ENCODE assay signal across 16 cellular contexts in the genomic region with DNA sequence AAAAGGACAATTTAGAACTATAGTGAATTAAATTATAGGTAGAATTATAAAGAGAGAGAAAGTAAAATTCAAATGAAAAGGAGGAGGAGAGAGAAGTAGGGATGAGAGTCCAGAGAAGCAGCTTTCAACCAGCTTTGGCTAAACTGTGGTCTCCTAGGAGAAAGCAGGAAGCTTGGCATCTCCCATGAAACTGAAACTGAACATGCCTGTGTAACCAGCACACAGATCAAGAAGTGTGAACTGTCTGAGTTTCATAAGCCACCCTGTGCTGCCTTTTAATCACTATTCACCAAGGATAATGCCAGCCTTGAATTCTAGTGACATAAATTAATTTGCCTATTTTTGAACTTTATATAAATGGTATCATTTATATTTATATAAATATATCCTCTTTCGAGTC.
DNase-seq lines count a peak whose midpoint lies in the region; ATAC-seq and TF ChIP-seq lines count a peak whose summit lies in the region.
"Had no signal": no experiment of that assay in that cellular context is flagged by ENCODE, and none has a peak within 500 bp of the region (broad histone marks: within the 10 kb centered on the region; RNA-seq: fewer than 3 reads in every experiment).

No MANE protein-coding gene starts in this region.

- H3K27me3 ChIP-seq in uterus: no peaks in the 10 kb centered on the region

- no peaks in the 10 kb centered on the region for H3K9me3 Mint-ChIP-seq in activated T-cell treated with anti-CD3 and anti-CD28 coated beads, Interleukin-2, amount 50 U/mL, for 72 hours
- H3K9me3 Mint-ChIP-seq: activated CD8-positive, alpha-beta T cell treated with anti-CD3 and anti-CD28 coated beads for 36 hours; central memory CD8-positive, alpha-beta T cell had no signal

- intact Hi-C loops in uterus (cut with DNase I; ENCODE audit: low total_unique reads): no loop called here

- TF ChIP-seq POLR2A in uterus (IDR thresholded peaks at IDR 0.05): no peak

- no peak for TF ChIP-seq CTCF in uterus (IDR thresholded peaks at IDR 0.05)

- H3K4me1 Mint-ChIP-seq in activated T-cell treated with anti-CD3 and anti-CD28 coated beads, Interleukin-2, amount 50 U/mL, for 72 hours (ENCODE audit: low read depth): no peaks in the 10 kb centered on the region
- H3K4me1 Mint-ChIP-seq: CD8-positive, alpha-beta memory T cell; central memory CD8-positive, alpha-beta T cell had no signal

- ATAC-seq in GM21825 (IDR thresholded peaks at IDR 0.05; ENCODE audit: unreplicated experiment): peak; percentile 70
- no peak for ATAC-seq in activated T-cell treated with anti-CD3 and anti-CD28 coated beads, Interleukin-2, amount 50 U/mL, for 72 hours (replicated peaks in 1 of 2)
- ATAC-seq: activated CD8-positive, alpha-beta T cell treated with anti-CD3 and anti-CD28 coated beads for 36 hours had no signal

- no peaks in the 10 kb centered on the region for H3K36me3 Mint-ChIP-seq in activated T-cell treated with anti-CD3 and anti-CD28 coated beads, Interleukin-2, amount 50 U/mL, for 72 hours (ENCODE audit: insufficient read depth in 2 of 2)
- H3K36me3 Mint-ChIP-seq: activated naive CD8-positive, alpha-beta T cell; CD8-positive, alpha-beta memory T cell had no signal

- H3K27ac Mint-ChIP-seq in activated T-cell treated with anti-CD3 and anti-CD28 coated beads, Interleukin-2, amount 50 U/mL, for 72 hours: no peak overlapping the region
- H3K27ac Mint-ChIP-seq: activated CD8-positive, alpha-beta T cell treated with anti-CD3 and anti-CD28 coated beads for 36 hours; activated naive CD8-positive, alpha-beta T cell; CD8-positive, alpha-beta memory T cell had no signal

- no peaks in the 10 kb centered on the region for H3K4me1 ChIP-seq in uterus

- H3K4me3 Mint-ChIP-seq in activated T-cell treated with anti-CD3 and anti-CD28 coated beads, Interleukin-2, amount 50 U/mL, for 72 hours: no peak overlapping the region
- H3K4me3 Mint-ChIP-seq: activated CD8-positive, alpha-beta T cell treated with anti-CD3 and anti-CD28 coated beads for 36 hours; activated naive CD8-positive, alpha-beta T cell; CD8-positive, alpha-beta memory T cell; central memory CD8-positive, alpha-beta T cell had no signal

- no peaks in the 10 kb centered on the region for H3K9me3 ChIP-seq in uterus

- H3K27ac ChIP-seq in uterus: no peak overlapping the region
- H3K27ac ChIP-seq: RWPE1 had no signal

- H3K27me3 Mint-ChIP-seq in activated T-cell treated with anti-CD3 and anti-CD28 coated beads, Interleukin-2, amount 50 U/mL, for 72 hours (ENCODE audit: low read depth): peaks cover 6% of the 10 kb centered on the region
- H3K27me3 Mint-ChIP-seq: activated naive CD8-positive, alpha-beta T cell; CD8-positive, alpha-beta memory T cell; central memory CD8-positive, alpha-beta T cell had no signal

- peak; percentile 19 for DNase-seq in NCI-H2029 (lab: John Stamatoyannopoulos, UW)
- no peak for DNase-seq in NCI-H2029 treated with DMSO at 0.1 percent for 48 hours (lab: John Stamatoyannopoulos, UW)
- DNase-seq in OCI-M1 (lab: John Stamatoyannopoulos, UW): peak; percentile 40
- DNase-seq in pons (ENCODE audit: low spot score): peak; percentile 51
- DNase-seq in uterus: no peak
- DNase-seq in activated T-cell treated with anti-CD3 and anti-CD28 coated beads, Interleukin-2, amount 50 U/mL, for 72 hours: no peak
- DNase-seq in T1000 (lab: John Stamatoyannopoulos, UW): no peak
- DNase-seq: activated CD8-positive, alpha-beta T cell treated with anti-CD3 and anti-CD28 coated beads for 36 hours; CD8-positive, alpha-beta memory T cell; NCI-H510A; stimulated activated CD8-positive, alpha-beta memory T cell treated with anti-CD3 and anti-CD28 coated beads, Interleukin-4, amount 100 ng/mL, for 48 hours; T-helper 9 cell had no signal

- no peak overlapping the region for H3K4me3 ChIP-seq in uterus

- no peaks in the 10 kb centered on the region for H3K36me3 ChIP-seq in uterus

Comparison
In these comparisons a context has a peak if more than half of its experiments do, and no peak if none do; other contexts are left out.
1. DNase-seq: peak in NCI-H2029 (single experiment), OCI-M1 (single experiment) and pons (single experiment); none in NCI-H2029 treated with DMSO at 0.1 percent for 48 hours (single experiment), uterus (0 of 2), activated T-cell treated with anti-CD3 and anti-CD28 coated beads, Interleukin-2, amount 50 U/mL, for 72 hours (0 of 2) and T1000 (single experiment).